Comparison of ENCODE assay signal across 31 cellular contexts in genomic region chr19:16988661-16989060, GRCh38.
"Had no signal": no experiment of that assay in that cellular context is flagged by ENCODE, and none has a peak within 500 bp of the region (broad histone marks: within the 10 kb centered on the region; RNA-seq: fewer than 3 reads in every experiment).

No MANE protein-coding gene starts in this region.

- H3K27ac ChIP-seq: neutrophil, pancreas, psoas muscle, right lobe of liver, sigmoid colon, skin epidermis, spleen, suprapubic skin, testis, tibial nerve, upper lobe of left lung, vagina had no signal

- H3K4me2 ChIP-seq: smooth muscle cell had no signal

- H3K4me1 Mint-ChIP-seq: nephron progenitor cell; neural crest cell; stimulated activated memory B cell treated with anti-CD40 and anti-IgM and Interleukin-4, amounts not matched to agents 10 μg/mL and 1 μg/mL and 100 μg/mL, for 72 hours; stimulated activated naive CD8-positive, alpha-beta T cell treated with anti-CD3 and anti-CD28 coated beads, Interleukin-15, amount 100 ng/mL, for 72 hours had no signal

- H3K27me3 Mint-ChIP-seq: progenitor cell of endocrine pancreas; stimulated activated naive CD8-positive, alpha-beta T cell treated with anti-CD3 and anti-CD28 coated beads, Interleukin-15, amount 100 ng/mL, for 72 hours had no signal

- H3K27me3 ChIP-seq: pancreas, right lobe of liver, sigmoid colon, suprapubic skin, testis, tibial nerve, upper lobe of left lung, vagina had no signal

- H3K9me3 ChIP-seq: neutrophil, pancreas, right lobe of liver, sigmoid colon, suprapubic skin, testis, upper lobe of left lung, vagina had no signal

- H3K9me3 Mint-ChIP-seq: natural killer cell treated with Interleukin-12 subunit alpha and Interleukin-12 subunit beta and Interleukin-15 and Interleukin-18, amount 100 ng/mL, for 72 hours had no signal

- ATAC-seq: naive thymus-derived CD8-positive, alpha-beta T cell; natural killer cell treated with Interleukin-12 subunit alpha and Interleukin-12 subunit beta and Interleukin-15 and Interleukin-18, amount 100 ng/mL, for 72 hours; pancreas; psoas muscle; right cardiac atrium; right lobe of liver; stimulated activated memory B cell treated with anti-CD40 and anti-IgM and Interleukin-4, amounts not matched to agents 10 μg/mL and 1 μg/mL and 100 μg/mL, for 72 hours; stimulated activated naive CD8-positive, alpha-beta T cell treated with anti-CD3 and anti-CD28 coated beads, Interleukin-15, amount 100 ng/mL, for 72 hours; stimulated activated naive CD8-positive, alpha-beta T cell treated with anti-CD3 and anti-CD28 coated beads, Interleukin-15, Interleukin-2, amounts not matched to agents 100 U/mL and 50 U/mL, for 24 hours had no signal

- H3K36me3 ChIP-seq: neutrophil, pancreas, right lobe of liver, sigmoid colon, spleen, suprapubic skin, tibial nerve, vagina had no signal

- H3K4me3 ChIP-seq: pancreas, psoas muscle, right lobe of liver, sigmoid colon, skin epidermis, smooth muscle cell, spleen, suprapubic skin, testis, tibial nerve, upper lobe of left lung, vagina had no signal

- H3K4me3 Mint-ChIP-seq: naive thymus-derived CD8-positive, alpha-beta T cell; natural killer cell treated with Interleukin-12 subunit alpha and Interleukin-12 subunit beta and Interleukin-15 and Interleukin-18, amount 100 ng/mL, for 72 hours; nephron progenitor cell; neural crest cell; stimulated activated memory B cell treated with anti-CD40 and anti-IgM and Interleukin-4, amounts not matched to agents 10 μg/mL and 1 μg/mL and 100 μg/mL, for 72 hours; stimulated activated naive CD8-positive, alpha-beta T cell treated with anti-CD3 and anti-CD28 coated beads, Interleukin-15, amount 100 ng/mL, for 72 hours had no signal

- H3K27ac Mint-ChIP-seq: natural killer cell treated with Interleukin-12 subunit alpha and Interleukin-12 subunit beta and Interleukin-15 and Interleukin-18, amount 100 ng/mL, for 72 hours; nephron progenitor cell; progenitor cell of endocrine pancreas; stimulated activated memory B cell treated with anti-CD40 and anti-IgM and Interleukin-4, amounts not matched to agents 10 μg/mL and 1 μg/mL and 100 μg/mL, for 72 hours had no signal

- DNase-seq: naive thymus-derived CD8-positive, alpha-beta T cell; nephron progenitor cell; nucleus accumbens; psoas muscle; right cardiac atrium; right lobe of liver; stimulated activated CD4-positive, alpha-beta T cell treated with anti-CD3 and anti-CD28 coated beads, Interleukin-12 subunit alpha, Interleukin-12 subunit beta, amount 100 ng/mL, for 4 hours; stimulated activated CD4-positive, alpha-beta T cell treated with anti-CD3 and anti-CD28 coated beads, Interleukin-1b, Interleukin-23, amount 100 ng/mL, for 48 hours; stimulated activated CD4-positive, alpha-beta T cell treated with anti-CD3 and anti-CD28 coated beads, Interleukin-4, amount 100 ng/mL, for 1 hour; stimulated activated CD4-positive, alpha-beta T cell treated with anti-CD3 and anti-CD28 coated beads, Interleukin-4, amount 100 ng/mL, for 4 hours; stimulated activated CD8-positive, alpha-beta memory T cell treated with anti-CD3 and anti-CD28 coated beads, Interleukin-4, amount 100 ng/mL, for 48 hours; stimulated activated naive CD4-positive, alpha-beta T cell; stimulated activated naive CD8-positive, alpha-beta T cell treated with anti-CD3 and anti-CD28 coated beads, Interleukin-15, amount 100 ng/mL, for 72 hours; stimulated activated naive CD8-positive, alpha-beta T cell treated with anti-CD3 and anti-CD28 coated beads, Interleukin-15, Interleukin-2, amounts not matched to agents 100 U/mL and 50 U/mL, for 24 hours; substantia nigra; testis; trophoblast cell; upper lobe of left lung had no signal

- H3K4me1 ChIP-seq: pancreas, psoas muscle, right lobe of liver, sigmoid colon, spleen, tibial nerve, upper lobe of left lung, vagina had no signal
